13 cellular contexts compared by ENCODE assay signal in genomic region chr10:47986413-47987230, GRCh38. TPM values are rescaled to one million over a fixed set of nuclear protein-coding genes. Genes with fewer than 3 reads are reported as not detected.
A peak's percentile ranks its signal among the peaks of the same experiment; 100 is the strongest.
DNase-seq lines count a peak whose midpoint lies in the region; ATAC-seq, FAIRE-seq and TF ChIP-seq lines count a peak whose summit lies in the region.
"Not testable (repeated sequence)": the region's sequence is repeated elsewhere in the genome, so short reads cannot be mapped to it uniquely, and the experiment has no call there.
"Had no signal": no experiment of that assay in that cellular context is flagged by ENCODE, and none has a peak within 500 bp of the region (broad histone marks: within the 10 kb centered on the region; RNA-seq: fewer than 3 reads in every experiment).

No MANE protein-coding gene starts in this region.

- TF ChIP-seq POLR2A in adrenal gland (IDR thresholded peaks at IDR 0.05); HepG2 (IDR thresholded peaks at IDR 0.05; ENCODE audit: insufficient read depth in 1 of 2, low read depth in 2 of 2, low read length in 2 of 2); thyroid gland (IDR thresholded peaks at IDR 0.05): not testable (repeated sequence)

- H3K27ac ChIP-seq in adrenal gland; foreskin keratinocyte; HepG2 (ENCODE audit: extremely low read length, insufficient read depth, low read length); thyroid gland: not testable (repeated sequence)

- not testable (repeated sequence) for TF ChIP-seq EP300 in HepG2 (IDR thresholded peaks at IDR 0.05; ENCODE audit: low read depth in 2 of 2, low read length in 2 of 2); HepG2 (CRISPR knock-in tag; IDR thresholded peaks at IDR 0.05; ENCODE audit: borderline replicate concordance)

- not testable (repeated sequence) for H3K9ac ChIP-seq in HepG2 (ENCODE audit: insufficient read depth, low read depth, low read length)

- H3K27me3 Mint-ChIP-seq in Calu3 (ENCODE audit: unreplicated experiment); osteocyte (ENCODE audit: unreplicated experiment): not testable (repeated sequence)

- in situ Hi-C loops in HepG2 (cut with HindIII; ENCODE audit: extremely low pct_ligation_motif_present, low pct_unique_long_range_greater_than_20kb): not testable (repeated sequence)

- not testable (repeated sequence) for TF ChIP-seq CTCF in Calu3 (IDR thresholded peaks at IDR 0.05; ENCODE audit: unreplicated experiment); adrenal gland (IDR thresholded peaks at IDR 0.05); foreskin keratinocyte (conservative IDR thresholded peaks at IDR 0.05); HepG2 (CRISPR knock-in tag; IDR thresholded peaks at IDR 0.05); osteocyte (IDR thresholded peaks at IDR 0.05); thyroid gland (IDR thresholded peaks at IDR 0.05)

- H3K9me3 Mint-ChIP-seq in Calu3 (ENCODE audit: low read depth, unreplicated experiment); osteocyte (ENCODE audit: unreplicated experiment): not testable (repeated sequence)

- 6 to 20% (median 14%) methylated on average over 2 to 16 of the region's 49 CpGs for WGBS in adrenal gland, 4 donors
- under 1% methylated on average over 6 of the region's 49 CpGs for WGBS in HepG2 (ENCODE audit: low lambda C conversion rate)
- 11% methylated on average over 5 to 9 of the region's 49 CpGs for WGBS in thyroid gland, 2 donors

- CTCF ChIA-PET in Calu3 (lab: Charles Lee); HepG2 (lab: Yijun Ruan, JAX; ENCODE audit: low intra/inter-chr PET ratio, low total read pairs): not testable (repeated sequence)

- H3K4me1 ChIP-seq in adrenal gland (replicated peaks in 1 of 2); foreskin keratinocyte; HepG2 (ENCODE audit: insufficient read depth, low read length); thyroid gland: not testable (repeated sequence)

- not testable (repeated sequence) for H3K36me3 ChIP-seq in adrenal gland (replicated peaks in 1 of 2); HepG2 (replicated peaks in 1 of 2; ENCODE audit: control insufficient read depth in 1 of 2, insufficient read depth in 2 of 2, low read length in 2 of 2); thyroid gland

- not testable (repeated sequence) for H2AFZ ChIP-seq in HepG2 (ENCODE audit: low read length)

- H3K27me3 ChIP-seq in adrenal gland; foreskin keratinocyte; HepG2 (ENCODE audit: control insufficient read depth in 1 of 2, insufficient read depth in 2 of 2, low read length in 2 of 2); thyroid gland: not testable (repeated sequence)

- POLR2A ChIA-PET in HepG2 (lab: Yijun Ruan, JAX): not testable (repeated sequence)

- peaks cover 14% of the 10 kb centered on the region for H3K4me1 Mint-ChIP-seq in Calu3 (ENCODE audit: low read depth, unreplicated experiment)
- not testable (repeated sequence) for H3K4me1 Mint-ChIP-seq in osteocyte (ENCODE audit: unreplicated experiment)

- not testable (repeated sequence) for FAIRE-seq in HepG2 (lab: Jason Lieb, UNC)

- peak overlapping the region; percentile 49; the same call in 1 of the 2 replicates for H3K4me2 ChIP-seq in HepG2 (ENCODE audit: low read depth, low read length)

- not testable (repeated sequence) for DNase-seq in Calu3; foreskin keratinocyte; HepG2 (ENCODE audit: low spot score); osteocyte (ENCODE audit: extremely low spot score, unreplicated experiment)
- DNase-seq in adrenal gland (peak in 5 of 7 donors; percentile 17 to 31 (median 24)), thyroid gland (peak; percentile 3 to 8)

- H3K36me3 Mint-ChIP-seq in Calu3 (ENCODE audit: insufficient read depth, unreplicated experiment); osteocyte (ENCODE audit: unreplicated experiment): not testable (repeated sequence)

- H3K4me3 ChIP-seq in adrenal gland; HepG2 (replicated peaks in 1 of 3; ENCODE audit: insufficient read depth in 1 of 3, low read depth in 2 of 3, low read length in 3 of 3); thyroid gland (replicated peaks in 1 of 3): not testable (repeated sequence)

- intact Hi-C loops in Calu3 (cut with micrococcal nuclease; ENCODE audit: unreplicated experiment); adrenal gland (cut with DNase I); HepG2 (cut with micrococcal nuclease; ENCODE audit: unreplicated experiment); thyroid gland (cut with DNase I): not testable (repeated sequence)

- not testable (repeated sequence) for TF ChIP-seq RAD21 in HepG2 (CRISPR knock-in tag; IDR thresholded peaks at IDR 0.05)

- not testable (repeated sequence) for BruUV-seq in Calu3 (replicated peaks; lab: Mats Ljungman, UMichigan); HepG2 (replicated peaks; lab: Mats Ljungman, UMichigan)

- not testable (repeated sequence) for H3K9me3 ChIP-seq in adrenal gland (replicated peaks in 1 of 3); HepG2 (ENCODE audit: low read length); thyroid gland

- not testable (repeated sequence) for H3K79me2 ChIP-seq in HepG2 (ENCODE audit: insufficient read depth, low read length)

- H4K20me1 ChIP-seq in HepG2 (ENCODE audit: insufficient read depth, low read length): not testable (repeated sequence)

- ATAC-seq in HG02759 (IDR thresholded peaks at IDR 0.05; ENCODE audit: unreplicated experiment) (peak; percentile 82), SK-N-SH treated with all-trans-retinoic acid at 6 μM for 48 hours (peak; percentile 85), foreskin keratinocyte (peak; percentile 4), HepG2 (peak; percentile 90)

- H3K27ac Mint-ChIP-seq in Calu3 (ENCODE audit: unreplicated experiment): peak overlapping the region; percentile 58
- H3K27ac Mint-ChIP-seq in osteocyte (ENCODE audit: unreplicated experiment): peak overlapping the region; percentile 31

- H3K4me3 Mint-ChIP-seq in Calu3 (ENCODE audit: low read depth, unreplicated experiment): peak overlapping the region; percentile 64
- peak overlapping the region; percentile 44 for H3K4me3 Mint-ChIP-seq in osteocyte (ENCODE audit: unreplicated experiment)

RNA-seq across cellular contexts. Expression of gene FAM25C, which starts 13.0 kb away (rescaled TPM):
- not detected in 2 replicates for total RNA-seq in Calu3 (2022)
- not detected for total RNA-seq in adrenal gland
- polyA plus RNA-seq in adrenal gland: not detected
- total RNA-seq in foreskin keratinocyte: 0.92 TPM in 1 of 2 replicates, not detected in the other
- 0.84 TPM in 1 of 2 replicates, not detected in the other for polyA plus RNA-seq in foreskin keratinocyte
- not detected in 2 replicates for total RNA-seq in HepG2 (2016; rRNA removed; fragmentation: Illumina TruSeq; extraction: Trizol)
- not detected in 2 replicates for total RNA-seq in HepG2 (2016; cell fraction: cytosol; rRNA removed; fragmentation: Illumina TruSeq; extraction: Trizol; ENCODE audit: low read depth)
- total RNA-seq in HepG2 (2016; cell fraction: insoluble cytoplasmic fraction; rRNA removed; fragmentation: Illumina TruSeq; extraction: Trizol): not detected in 2 replicates
- not detected in 2 replicates for total RNA-seq in HepG2 (2016; cell fraction: membrane; rRNA removed; fragmentation: Illumina TruSeq; extraction: Trizol)
- total RNA-seq in HepG2 (2016; cell fraction: nucleus; rRNA removed; fragmentation: Illumina TruSeq; extraction: Trizol): not detected in 2 replicates
- not detected in 2 replicates for polyA plus RNA-seq in HepG2 (2011; rRNA removed)
- not detected in 2 replicates for polyA plus RNA-seq in HepG2 (2011; cell fraction: cytosol; rRNA removed)
- polyA plus RNA-seq in HepG2 (2011; cell fraction: nucleus; rRNA removed): not detected in 2 replicates
- polyA plus RNA-seq in HepG2 (2012): not detected in 2 replicates
- polyA plus RNA-seq in HepG2 (2016; cell fraction: cytosol; fragmentation: Illumina TruSeq; extraction: Trizol; ENCODE audit: low read depth): not detected in 2 replicates
- not detected in 2 replicates for polyA plus RNA-seq in HepG2 (2016; cell fraction: insoluble cytoplasmic fraction; fragmentation: Illumina TruSeq; extraction: Trizol; ENCODE audit: low read depth)
- polyA plus RNA-seq in HepG2 (2016; cell fraction: membrane; fragmentation: Illumina TruSeq; extraction: Trizol; ENCODE audit: low read depth): not detected in 2 replicates
- polyA plus RNA-seq in HepG2 (2016; cell fraction: nucleus; fragmentation: Illumina TruSeq; extraction: Trizol; ENCODE audit: insufficient read depth, low read depth): not detected in 2 replicates
- polyA minus RNA-seq in HepG2 (2011; rRNA and poly(A)+ RNA removed; ENCODE audit: low replicate concordance): not detected in 2 replicates
- not detected in 2 replicates for polyA minus RNA-seq in HepG2 (2011; cell fraction: cytosol; rRNA and poly(A)+ RNA removed)
- not detected in 2 replicates for polyA minus RNA-seq in HepG2 (2011; cell fraction: nucleus; rRNA and poly(A)+ RNA removed)
- not detected in 2 replicates for total RNA-seq in osteocyte
- total RNA-seq in thyroid gland: not detected
- total RNA-seq: activated CD4-positive, alpha-beta memory T cell treated with anti-CD3 and anti-CD28 coated beads for 36 hours; activated T-helper 1 cell treated with anti-CD3 and anti-CD28 coated beads, Interleukin-12 subunit alpha, Interleukin-12 subunit beta, Interleukin-2, Interleukin-4 antibody, amounts not matched to agents 30 ng/mL and 10 ng/mL and 1 ng/mL, durations not matched to agents 14 hours and 24 hours and 36 hours; HT-29; Peyer's patch; prostate gland had no signal

Comparison
In these comparisons a context has a peak if more than half of its experiments do, and no peak if none do; other contexts are left out.
1. ATAC-seq: peak in every context shown above with its lines; median percentile 90 in HepG2; 85 in SK-N-SH treated with all-trans-retinoic acid at 6 μM for 48 hours; 82 in HG02759; 4 in foreskin keratinocyte.